Comparison of ENCODE assay signal across 12 cellular contexts in genomic region chr6:132133734-132134490, GRCh38.
DNase-seq lines count a peak whose midpoint lies in the region; ATAC-seq and TF ChIP-seq lines count a peak whose summit lies in the region.
"Had no signal": no experiment of that assay in that cellular context is flagged by ENCODE, and none has a peak within 500 bp of the region (broad histone marks: within the 10 kb centered on the region; RNA-seq: fewer than 3 reads in every experiment).

No MANE protein-coding gene starts in this region.

- H3K23ac ChIP-seq in trophoblast cell (ENCODE audit: low read length): no peak overlapping the region

- H3K9me3 ChIP-seq in adrenal gland (replicated peaks in 1 of 3) (no peaks in the 10 kb centered on the region), smooth muscle cell (replicated peaks; ENCODE audit: low read depth) (no peaks in the 10 kb centered on the region), trophoblast cell (ENCODE audit: insufficient read depth, low read depth, low read length) (no peaks in the 10 kb centered on the region)
- H3K9me3 ChIP-seq: HAP-1 had no signal

- H3K4me1 ChIP-seq in adrenal gland (replicated peaks in 1 of 2): peaks cover 0 to 11% of the 10 kb centered on the region in 2 donors
- H3K4me1 ChIP-seq in smooth muscle cell (ENCODE audit: low read depth): peaks cover 19% of the 10 kb centered on the region
- peaks cover 2 to 6% of the 10 kb centered on the region in 2 experiments for H3K4me1 ChIP-seq in trophoblast cell (ENCODE audit: control insufficient read depth in 1 of 2, insufficient read depth in 2 of 2, low read length in 2 of 2)

- no peak overlapping the region for H2BK120ac ChIP-seq in trophoblast cell (ENCODE audit: insufficient read depth, low read length, poor library complexity)

- H3K27me3 ChIP-seq in adrenal gland (no peaks in the 10 kb centered on the region), smooth muscle cell (ENCODE audit: low read depth) (no peaks in the 10 kb centered on the region), trophoblast cell (ENCODE audit: insufficient read depth, low read length) (no peaks in the 10 kb centered on the region)

- no peak overlapping the region for H3K4me3 Mint-ChIP-seq in endothelial cell (ENCODE audit: unreplicated experiment)

- H3K79me2 ChIP-seq in smooth muscle cell (ENCODE audit: low read depth) (no peaks in the 10 kb centered on the region), trophoblast cell (ENCODE audit: control insufficient read depth, insufficient read depth, low read length, poor library complexity) (no peaks in the 10 kb centered on the region)

- H4K12ac ChIP-seq in trophoblast cell (ENCODE audit: low read depth, low read length): no peak overlapping the region

- ATAC-seq in GM21737 (IDR thresholded peaks at IDR 0.05; ENCODE audit: unreplicated experiment): no peak
- ATAC-seq: left lobe of liver had no signal

- H3K27ac Mint-ChIP-seq in endothelial cell (ENCODE audit: unreplicated experiment): no peak overlapping the region

- 56 to 63% (median 60%) methylated on average over 5 of the region's 5 CpGs for WGBS in adrenal gland, 4 donors
- 61% methylated on average over 5 of the region's 5 CpGs for WGBS in smooth muscle cell (ENCODE audit: low lambda C conversion rate)
- WGBS in trophoblast cell (ENCODE audit: extremely low coverage, insufficient coverage, insufficient read length): no CpG with 5 or more reads among the region's 5 CpGs

- no peak overlapping the region for H3K14ac ChIP-seq in trophoblast cell (ENCODE audit: low read length)

- H4K8ac ChIP-seq in trophoblast cell (ENCODE audit: low read depth, low read length): no peak overlapping the region

- no peak overlapping the region for H2AK5ac ChIP-seq in trophoblast cell (ENCODE audit: low read length)

- intact Hi-C loops in adrenal gland (cut with DNase I): no loop called here

- peaks cover 5% of the 10 kb centered on the region for H3K27me3 Mint-ChIP-seq in endothelial cell (ENCODE audit: unreplicated experiment)

- H2AFZ ChIP-seq in smooth muscle cell (ENCODE audit: low read depth) (no peak overlapping the region), trophoblast cell (ENCODE audit: insufficient read depth, low read length, poor library complexity) (no peak overlapping the region)

- H3K4me2 ChIP-seq in smooth muscle cell: peak overlapping the region; percentile 50
- H3K4me2 ChIP-seq in trophoblast cell (ENCODE audit: low read length): no peak overlapping the region

- TF ChIP-seq CTCF in adrenal gland (IDR thresholded peaks at IDR 0.05) (no peak), smooth muscle cell (IDR thresholded peaks at IDR 0.05; ENCODE audit: borderline replicate concordance, insufficient read depth, poor library complexity, severe bottlenecking) (no peak), endothelial cell (IDR thresholded peaks at IDR 0.05; ENCODE audit: unreplicated experiment) (no peak)

- H3K18ac ChIP-seq in trophoblast cell (ENCODE audit: low read length): no peak overlapping the region

- peak; percentile 22 for DNase-seq in EL
- peak in 5 of 7 donors; percentile 26 to 60 (median 36) for DNase-seq in adrenal gland
- peak; percentile 13 for DNase-seq in kidney tubule cell (ENCODE audit: low spot score)
- DNase-seq in smooth muscle cell (lab: John Stamatoyannopoulos, UW; ENCODE audit: unreplicated experiment): no peak
- no peak for DNase-seq in trophoblast cell
- no peak for DNase-seq in endothelial cell (ENCODE audit: low spot score)
- no peak for DNase-seq in kidney glomerular epithelial cell (lab: John Stamatoyannopoulos, UW)
- DNase-seq: activated T-cell treated with anti-CD3 and anti-CD28 coated beads for 4 hours, RPMI8226 had no signal

- H3K4ac ChIP-seq in trophoblast cell (ENCODE audit: low read depth, low read length): no peak overlapping the region

- H3K4me1 Mint-ChIP-seq in endothelial cell (ENCODE audit: unreplicated experiment): peaks cover 8% of the 10 kb centered on the region

- no peaks in the 10 kb centered on the region for H4K20me1 ChIP-seq in smooth muscle cell (ENCODE audit: low read depth)

- H2BK12ac ChIP-seq in trophoblast cell (ENCODE audit: low read length): no peak overlapping the region

- H3K36me3 Mint-ChIP-seq in endothelial cell (ENCODE audit: low read depth, unreplicated experiment): no peaks in the 10 kb centered on the region

- H3K36me3 ChIP-seq in adrenal gland (replicated peaks in 1 of 2) (no peaks in the 10 kb centered on the region), smooth muscle cell (ENCODE audit: low read depth) (no peaks in the 10 kb centered on the region), trophoblast cell (ENCODE audit: control insufficient read depth in 1 of 2, insufficient read depth in 2 of 2, low read length in 2 of 2) (no peaks in the 10 kb centered on the region)
- H3K36me3 ChIP-seq: HAP-1 had no signal

- H3K4me3 ChIP-seq in adrenal gland: no peak overlapping the region
- H3K4me3 ChIP-seq in smooth muscle cell: no peak overlapping the region
- no peak overlapping the region for H3K4me3 ChIP-seq in trophoblast cell (ENCODE audit: low read depth, low read length)
- H3K4me3 ChIP-seq: HAP-1 had no signal

- no peaks in the 10 kb centered on the region for H3K79me1 ChIP-seq in trophoblast cell (ENCODE audit: low read length)

- no peak overlapping the region for H4K91ac ChIP-seq in trophoblast cell (ENCODE audit: low read depth, low read length)

- TF ChIP-seq POLR2A in adrenal gland (IDR thresholded peaks at IDR 0.05): no peak

- H2BK5ac ChIP-seq in trophoblast cell (ENCODE audit: low read depth, low read length, poor library complexity): no peak overlapping the region

- H3K9me3 Mint-ChIP-seq in endothelial cell (ENCODE audit: unreplicated experiment): no peaks in the 10 kb centered on the region

- peak overlapping the region in 1 of 5 donors; percentile 60 for H3K27ac ChIP-seq in adrenal gland
- H3K27ac ChIP-seq in smooth muscle cell (ENCODE audit: low read depth): peak overlapping the region; percentile 100
- no peak overlapping the region for H3K27ac ChIP-seq in trophoblast cell (ENCODE audit: low read depth, low read length)

- H3K9ac ChIP-seq in smooth muscle cell (ENCODE audit: low read depth) (peak overlapping the region; percentile 95), trophoblast cell (ENCODE audit: low read length) (no peak overlapping the region)

- peaks cover 19% of the 10 kb centered on the region for H3F3A ChIP-seq in smooth muscle cell (ENCODE audit: low read depth)

Comparison
In these comparisons a context has a peak if more than half of its experiments do, and no peak if none do; other contexts are left out.
1. DNase-seq: peak in EL (single experiment), adrenal gland (5 of 7) and kidney tubule cell (single experiment); none in smooth muscle cell (single experiment), trophoblast cell (0 of 2), endothelial cell (single experiment) and kidney glomerular epithelial cell (single experiment).